ENCODE assay signal across 18 cellular contexts in genomic region chr11:133842730-133843129, GRCh38. TPM values are rescaled to one million over a fixed set of nuclear protein-coding genes. Genes with fewer than 3 reads are reported as not detected.
A peak's percentile ranks its signal among the peaks of the same experiment; 100 is the strongest.
DNase-seq lines count a peak whose midpoint lies in the region; ATAC-seq and TF ChIP-seq lines count a peak whose summit lies in the region.
"Had no signal": no experiment of that assay in that cellular context is flagged by ENCODE, and none has a peak within 500 bp of the region (broad histone marks: within the 10 kb centered on the region; RNA-seq: fewer than 3 reads in every experiment).

No MANE protein-coding gene starts in this region.

- H3K4me3 ChIP-seq in BLaER1 (no peak overlapping the region), esophagus muscularis mucosa (no peak overlapping the region)
- H3K4me3 ChIP-seq: A549, GM12878, GM23338 had no signal

- peak; percentile 12 for ATAC-seq in stimulated activated effector memory CD8-positive, alpha-beta T cell treated with anti-CD3 and anti-CD28 coated beads, Interleukin-12 subunit alpha, Interleukin-12 subunit beta, amount 100 ng/mL, for 72 hours
- ATAC-seq in GM19463 (IDR thresholded peaks at IDR 0.05; ENCODE audit: unreplicated experiment), result no peak
- ATAC-seq: A549; CD8-positive, alpha-beta T cell; GM12878 had no signal

- peaks cover 21% of the 10 kb centered on the region for H3K4me1 ChIP-seq in BLaER1
- H3K4me1 ChIP-seq in esophagus muscularis mucosa, result no peaks in the 10 kb centered on the region
- H3K4me1 ChIP-seq: A549 had no signal

- no peaks in the 10 kb centered on the region for H3K36me3 ChIP-seq in BLaER1
- no peaks in the 10 kb centered on the region for H3K36me3 ChIP-seq in esophagus muscularis mucosa

- no peak overlapping the region for H3K4me3 Mint-ChIP-seq in stimulated activated effector memory CD8-positive, alpha-beta T cell treated with anti-CD3 and anti-CD28 coated beads, Interleukin-12 subunit alpha, Interleukin-12 subunit beta, amount 100 ng/mL, for 72 hours
- H3K4me3 Mint-ChIP-seq: CD8-positive, alpha-beta T cell; GM23338 had no signal

- peak; percentile 3 for DNase-seq in HEK293T (ENCODE audit: extremely low spot score)
- DNase-seq in esophagus muscularis mucosa (ENCODE audit: extremely low spot score), result peak; percentile 75
- DNase-seq in stimulated activated effector memory CD8-positive, alpha-beta T cell treated with anti-CD3 and anti-CD28 coated beads, Interleukin-12 subunit alpha, Interleukin-12 subunit beta, amount 100 ng/mL, for 72 hours (ENCODE audit: low spot score in 2 of 2), result no peak
- no peak for DNase-seq in SW 1271 (lab: John Stamatoyannopoulos, UW)
- DNase-seq in NCI-H2196 (lab: John Stamatoyannopoulos, UW; ENCODE audit: unreplicated experiment), result no peak
- DNase-seq: AML-193, Calu3, DND-41, EL, IMR-90 had no signal

- peaks cover 11% of the 10 kb centered on the region for H3K9me3 ChIP-seq in BLaER1
- peaks cover 0 to 9% (median 1%) of the 10 kb centered on the region in 4 donors for H3K9me3 ChIP-seq in esophagus muscularis mucosa
- H3K9me3 ChIP-seq: A549 had no signal

- no peaks in the 10 kb centered on the region for H3K27me3 ChIP-seq in BLaER1
- peaks cover 0 to 13% (median 0%) of the 10 kb centered on the region in 4 donors for H3K27me3 ChIP-seq in esophagus muscularis mucosa

- no peak for TF ChIP-seq CTCF in esophagus muscularis mucosa (IDR thresholded peaks at IDR 0.05)

- H3K9ac ChIP-seq in BLaER1, result no peak overlapping the region

- intact Hi-C loops in esophagus muscularis mucosa (cut with DNase I), result no loop called here

- CTCF ChIA-PET in HEK293T (lab: Yijun Ruan, JAX), result no interaction called here

- no peaks in the 10 kb centered on the region for H3K4me1 Mint-ChIP-seq in stimulated activated effector memory CD8-positive, alpha-beta T cell treated with anti-CD3 and anti-CD28 coated beads, Interleukin-12 subunit alpha, Interleukin-12 subunit beta, amount 100 ng/mL, for 72 hours
- H3K4me1 Mint-ChIP-seq: GM23338 had no signal

- H4K20me1 ChIP-seq in BLaER1, result no peaks in the 10 kb centered on the region

- H3K9me3 Mint-ChIP-seq in stimulated activated effector memory CD8-positive, alpha-beta T cell treated with anti-CD3 and anti-CD28 coated beads, Interleukin-12 subunit alpha, Interleukin-12 subunit beta, amount 100 ng/mL, for 72 hours, result peaks cover 5% of the 10 kb centered on the region
- H3K9me3 Mint-ChIP-seq: GM23338 had no signal

- TF ChIP-seq EP300 in esophagus muscularis mucosa (IDR thresholded peaks at IDR 0.05), result no peak

- POLR2A ChIA-PET in HEK293T (lab: Yijun Ruan, JAX), result no interaction called here

- H3K27ac ChIP-seq in BLaER1, result no peak overlapping the region
- H3K27ac ChIP-seq in esophagus muscularis mucosa (replicated peaks in 1 of 4), result no peak overlapping the region
- H3K27ac ChIP-seq: 22Rv1, A549 had no signal

- TF ChIP-seq POLR2A in esophagus muscularis mucosa (IDR thresholded peaks at IDR 0.05; ENCODE audit: low read depth), result no peak

- 59% methylated on average over 5 of the region's 5 CpGs for WGBS in esophagus muscularis mucosa

- H3K36me3 Mint-ChIP-seq in stimulated activated effector memory CD8-positive, alpha-beta T cell treated with anti-CD3 and anti-CD28 coated beads, Interleukin-12 subunit alpha, Interleukin-12 subunit beta, amount 100 ng/mL, for 72 hours, result no peaks in the 10 kb centered on the region
- H3K36me3 Mint-ChIP-seq: CD8-positive, alpha-beta T cell had no signal

- peak overlapping the region; percentile 59 for H3K4me2 ChIP-seq in BLaER1
- H3K4me2 ChIP-seq: A549, GM23338 had no signal

- H3K27ac Mint-ChIP-seq in stimulated activated effector memory CD8-positive, alpha-beta T cell treated with anti-CD3 and anti-CD28 coated beads, Interleukin-12 subunit alpha, Interleukin-12 subunit beta, amount 100 ng/mL, for 72 hours, result no peak overlapping the region
- H3K27ac Mint-ChIP-seq: CD8-positive, alpha-beta T cell; GM23338 had no signal

TF ChIP-seq in HEK293T, 16 proteins besides CTCF, POLR2A, EP300 and RAD21:
- TF ChIP-seq FOXA1 (IDR thresholded peaks at IDR 0.05), result no peak
- no peak for TF ChIP-seq HDGF (IDR thresholded peaks at IDR 0.05; ENCODE audit: borderline replicate concordance)
- TF ChIP-seq NFRKB (IDR thresholded peaks at IDR 0.05), result no peak
- no peak for TF ChIP-seq TARDBP (IDR thresholded peaks at IDR 0.05)
- no peak for TF ChIP-seq SUZ12 (IDR thresholded peaks at IDR 0.05)
- TF ChIP-seq LEF1 (IDR thresholded peaks at IDR 0.05; ENCODE audit: borderline replicate concordance), result no peak

RNA-seq across cellular contexts. Expression of gene SPATA19, which starts 2.6 kb away (rescaled TPM):
- total RNA-seq in esophagus muscularis mucosa, result not detected
- total RNA-seq: Calu3; CD8-positive, alpha-beta T cell; G401; GM12878; GM23338; IMR-90 had no signal

Comparison
In these comparisons a context has a peak if more than half of its experiments do, and no peak if none do; other contexts are left out.
1. DNase-seq: peak in HEK293T (single experiment) and esophagus muscularis mucosa (single experiment); none in stimulated activated effector memory CD8-positive, alpha-beta T cell treated with anti-CD3 and anti-CD28 coated beads, Interleukin-12 subunit alpha, Interleukin-12 subunit beta, amount 100 ng/mL, for 72 hours (0 of 2), SW 1271 (0 of 2) and NCI-H2196 (single experiment).